Comparison of ENCODE assay signal across 14 cellular contexts in the genomic region with DNA sequence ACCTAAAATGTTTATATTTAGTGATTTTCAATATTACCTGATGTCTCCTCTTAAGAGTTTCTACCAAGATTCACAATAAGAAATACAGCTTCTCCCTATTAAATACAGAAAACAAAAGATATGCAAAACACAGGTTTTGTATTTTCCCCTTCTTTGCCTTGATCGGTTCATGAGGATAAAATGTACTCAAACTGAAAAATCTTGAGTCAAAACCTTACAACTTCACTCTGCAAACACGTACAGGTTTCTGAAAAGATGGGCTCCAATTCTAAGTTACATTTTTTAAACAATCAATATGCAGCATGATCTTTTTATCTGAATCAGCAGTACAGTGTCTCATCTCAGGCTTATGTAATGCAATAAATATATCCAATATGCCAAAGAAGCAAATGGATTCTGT. TPM values are rescaled to one million over a fixed set of nuclear protein-coding genes. Genes with fewer than 3 reads are reported as not detected.
DNase-seq lines count a peak whose midpoint lies in the region; ATAC-seq lines count a peak whose summit lies in the region.
"Had no signal": no experiment of that assay in that cellular context is flagged by ENCODE, and none has a peak within 500 bp of the region (broad histone marks: within the 10 kb centered on the region; RNA-seq: fewer than 3 reads in every experiment).

No MANE protein-coding gene starts in this region.

- H2BK12ac ChIP-seq in neuronal stem cell (ENCODE audit: low read length), result no peak overlapping the region

- no peak overlapping the region for H3K9ac ChIP-seq in neuronal stem cell (ENCODE audit: low read depth, low read length, poor library complexity)

- H2BK120ac ChIP-seq in neuronal stem cell (ENCODE audit: low read depth, low read length), result no peak overlapping the region

- WGBS in neuronal stem cell (ENCODE audit: extremely low coverage in 2 of 2, insufficient read length in 2 of 2, insufficient replicate concordance in 1 of 2), 2 donors, result no CpG with 5 or more reads among the region's 2 CpGs

- H3K18ac ChIP-seq in neuronal stem cell (ENCODE audit: low read length), result no peak overlapping the region

- H3K9me3 ChIP-seq in neuronal stem cell (replicated peaks in 1 of 2; ENCODE audit: control insufficient read depth in 2 of 2, insufficient read depth in 1 of 2, low read depth in 1 of 2, low read length in 2 of 2), result peaks cover 2 to 25% of the 10 kb centered on the region in 2 donors

- no peaks in the 10 kb centered on the region for H3K27me3 ChIP-seq in neuronal stem cell (ENCODE audit: control insufficient read depth in 3 of 3, insufficient read depth in 3 of 3, low read depth in 1 of 3, low read length in 3 of 3)

- H3K23ac ChIP-seq in neuronal stem cell (ENCODE audit: low read depth, low read length, poor library complexity), result no peak overlapping the region

- H4K8ac ChIP-seq in neuronal stem cell (ENCODE audit: low read depth, low read length), result no peak overlapping the region

- no peak overlapping the region for H3K14ac ChIP-seq in neuronal stem cell (ENCODE audit: low read length)

- no peak overlapping the region for H4K91ac ChIP-seq in neuronal stem cell (ENCODE audit: low read depth, low read length, poor library complexity)

- H3K4me1 ChIP-seq in neuronal stem cell (ENCODE audit: control insufficient read depth in 2 of 2, insufficient read depth in 1 of 2, low read depth in 1 of 2, low read length in 2 of 2), result peaks cover 9 to 18% of the 10 kb centered on the region in 2 donors

- no peak for DNase-seq in neuronal stem cell (ENCODE audit: low spot score)
- no peak for DNase-seq in NCI-H2196 treated with DMSO at 0.1 percent for 48 hours (lab: John Stamatoyannopoulos, UW; ENCODE audit: unreplicated experiment)
- DNase-seq in CD1c-positive myeloid dendritic cell (ENCODE audit: extremely low spot score), result no peak
- DNase-seq: CD8-positive, alpha-beta T cell; Kasumi-1; NCI-H1105 treated with DMSO at 0.1 percent for 48 hours; NCI-H187; NCI-H446 treated with DMSO at 0.1 percent for 48 hours; SHP77 treated with DMSO at 0.1 percent for 48 hours had no signal

- H3K79me1 ChIP-seq in neuronal stem cell (ENCODE audit: low read depth, low read length), result no peaks in the 10 kb centered on the region

- no peak overlapping the region for H2AK5ac ChIP-seq in neuronal stem cell (ENCODE audit: low read depth, low read length)

- H3K36me3 ChIP-seq in neuronal stem cell (replicated peaks in 1 of 2; ENCODE audit: control insufficient read depth in 2 of 2, insufficient read depth in 2 of 2, low read length in 2 of 2), result peaks cover 5 to 53% of the 10 kb centered on the region in 2 donors

- H3K4me2 ChIP-seq in neuronal stem cell (ENCODE audit: insufficient read depth, low read length, poor library complexity, severe bottlenecking), result peak overlapping the region; percentile 15
- H3K4me2 ChIP-seq: GM23338 had no signal

- no peak overlapping the region for H2BK5ac ChIP-seq in neuronal stem cell (ENCODE audit: low read length)

- H3K4ac ChIP-seq in neuronal stem cell (ENCODE audit: low read length), result no peak overlapping the region

- H2AFZ ChIP-seq in neuronal stem cell (ENCODE audit: low read length), result no peak overlapping the region
- H2AFZ ChIP-seq: GM23338 had no signal

- H3K4me3 ChIP-seq in neuronal stem cell (ENCODE audit: low read length in 2 of 2), result peak overlapping the region in 1 of 2 donors; percentile 68
- H3K4me3 ChIP-seq: GM23338 had no signal

- H3K27ac ChIP-seq in cingulate gyrus (ENCODE audit: low read depth, low read length) (peak overlapping the region; percentile 4), neuronal stem cell (replicated peaks; ENCODE audit: low read length) (no peak overlapping the region)

- ATAC-seq in GM18520 (IDR thresholded peaks at IDR 0.05; ENCODE audit: unreplicated experiment), result peak; percentile 33
- peak; percentile 51 for ATAC-seq in HG03439 (IDR thresholded peaks at IDR 0.05; ENCODE audit: unreplicated experiment)
- ATAC-seq in HG03378 (IDR thresholded peaks at IDR 0.05; ENCODE audit: unreplicated experiment), result no peak
- ATAC-seq: CD8-positive, alpha-beta T cell; GM23338 had no signal

- no peak overlapping the region for H2BK15ac ChIP-seq in neuronal stem cell (ENCODE audit: low read length)

RNA-seq across cellular contexts. Expression of gene MAPK10, which starts 3.4 kb away (rescaled TPM):
- 52.6 TPM for polyA plus RNA-seq in neuronal stem cell (2013, experiment 1 of 2)
- 49.3 TPM for polyA plus RNA-seq in neuronal stem cell (2013, experiment 2 of 2)
